ENCODE assay signal across 20 cellular contexts in the genomic region with DNA sequence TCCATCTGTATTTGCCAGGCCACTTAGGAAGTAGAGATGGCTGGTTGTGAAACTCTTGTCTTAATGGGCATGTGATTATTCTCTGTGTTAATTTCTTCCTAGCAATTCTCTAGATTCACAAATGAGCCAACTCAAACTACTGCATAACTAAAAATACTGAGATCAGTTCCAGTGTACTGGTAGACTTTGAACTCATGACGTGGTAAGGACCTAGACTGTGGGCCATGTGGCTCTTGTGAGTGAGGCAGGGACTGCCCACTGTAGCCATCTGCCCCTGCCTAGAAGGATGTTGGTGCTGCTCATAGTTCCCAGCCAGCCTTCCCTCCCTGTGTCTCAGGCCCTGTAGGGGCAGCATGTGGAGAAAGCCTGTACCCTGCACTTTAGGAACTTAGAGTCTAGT. TPM values are rescaled to one million over a fixed set of nuclear protein-coding genes. Genes with fewer than 3 reads are reported as not detected.
DNase-seq lines count a peak whose midpoint lies in the region; ATAC-seq, FAIRE-seq and TF ChIP-seq lines count a peak whose summit lies in the region.
"Had no signal": no experiment of that assay in that cellular context is flagged by ENCODE, and none has a peak within 500 bp of the region (broad histone marks: within the 10 kb centered on the region; RNA-seq: fewer than 3 reads in every experiment).

No MANE protein-coding gene starts in this region.

- H2AFZ ChIP-seq in osteoblast (ENCODE audit: low read length): no peak overlapping the region

- H3K79me2 ChIP-seq in osteoblast (ENCODE audit: insufficient read depth, low read length): peaks cover 33% of the 10 kb centered on the region

- peak overlapping the region; percentile 67 for H3K4me2 ChIP-seq in osteoblast (ENCODE audit: insufficient read depth, low read length)

- no peak overlapping the region for H3K9ac ChIP-seq in kidney (ENCODE audit: low read length in 2 of 2)

- TF ChIP-seq CTCF in left ventricle myocardium inferior (IDR thresholded peaks at IDR 0.05; ENCODE audit: borderline replicate concordance) (no peak), kidney (IDR thresholded peaks at IDR 0.05; ENCODE audit: borderline replicate concordance, extremely low read depth, insufficient read depth) (no peak), osteoblast (IDR thresholded peaks at IDR 0.05; ENCODE audit: extremely low read depth, low read depth, low read length) (no peak)

- FAIRE-seq in kidney (lab: Jason Lieb, UNC): no peak

- H3K9me3 ChIP-seq in left ventricle myocardium inferior (replicated peaks) (no peaks in the 10 kb centered on the region), kidney (ENCODE audit: control insufficient read depth in 1 of 2, low read length in 2 of 2) (no peaks in the 10 kb centered on the region), osteoblast (ENCODE audit: low read depth, low read length) (no peaks in the 10 kb centered on the region)
- H3K9me3 ChIP-seq: upper lobe of right lung had no signal

- peak overlapping the region; percentile 71 for H3K27ac ChIP-seq in left ventricle myocardium inferior (replicated peaks)
- peak overlapping the region; percentile 64 to 80 for H3K27ac ChIP-seq in kidney (ENCODE audit: low read depth in 2 of 2, low read length in 2 of 2)
- peak overlapping the region; percentile 79 for H3K27ac ChIP-seq in osteoblast (ENCODE audit: low read depth, low read length)
- H3K27ac ChIP-seq: upper lobe of right lung had no signal

- intact Hi-C loops in left ventricle myocardium inferior (cut with micrococcal nuclease): no loop called here
- intact Hi-C loops in left cardiac atrium (cut with DNase I): loop anchor here in 1 of 2 donors (5.0 kb wide), 1 partner anchor 40 kb away; no protein-coding TSS in a partner anchor
- intact Hi-C loops in kidney (cut with DNase I): no loop called here

- H3K4me3 ChIP-seq in left ventricle myocardium inferior (no peak overlapping the region), kidney (ENCODE audit: low read length in 2 of 2) (no peak overlapping the region), osteoblast (ENCODE audit: insufficient read depth, low read length) (no peak overlapping the region)
- H3K4me3 ChIP-seq: upper lobe of right lung had no signal

- H3K4me1 ChIP-seq in left ventricle myocardium inferior: peaks cover 91% of the 10 kb centered on the region
- peaks cover 64 to 68% of the 10 kb centered on the region in 2 donors for H3K4me1 ChIP-seq in kidney (ENCODE audit: control insufficient read depth in 1 of 2, insufficient read depth in 1 of 2, low read depth in 1 of 2, low read length in 2 of 2)
- peaks cover 43% of the 10 kb centered on the region for H3K4me1 ChIP-seq in osteoblast (ENCODE audit: insufficient read depth, low read length)

- ATAC-seq in left cardiac atrium: no peak
- ATAC-seq in GM19328 (IDR thresholded peaks at IDR 0.05; ENCODE audit: unreplicated experiment): no peak
- no peak for ATAC-seq in GM19397 (IDR thresholded peaks at IDR 0.05; ENCODE audit: unreplicated experiment)
- ATAC-seq: T-helper 17 cell, upper lobe of right lung had no signal

- peaks cover 11% of the 10 kb centered on the region for H4K20me1 ChIP-seq in osteoblast (ENCODE audit: insufficient read depth, low read length)

- DNase-seq in left ventricle myocardium inferior: no peak
- DNase-seq in left cardiac atrium: no peak
- no peak for DNase-seq in kidney
- no peak for DNase-seq in osteoblast (ENCODE audit: insufficient read length, low spot score, missing footprints)
- DNase-seq in iPS-NIHi11 (ENCODE audit: low spot score): no peak
- DNase-seq in stimulated activated CD4-positive, alpha-beta T cell treated with anti-CD3 and anti-CD28 coated beads, Interleukin-4, amount 100 ng/mL, for 4 hours: no peak
- DNase-seq: activated CD8-positive, alpha-beta T cell treated with anti-CD3 and anti-CD28 coated beads for 36 hours; activated naive CD8-positive, alpha-beta T cell treated with anti-CD3 and anti-CD28 coated beads, Interleukin-2, amount 10 ng/mL, durations not matched to agents 7 days and 5 days; CD4-positive, CD25-positive, alpha-beta regulatory T cell; central memory CD4-positive, alpha-beta T cell; DMS79; kidney glomerular epithelial cell; naive B cell; NCI-H2227 treated with DMSO at 0.1 percent for 48 hours; posterior cingulate gyrus; stimulated activated naive CD4-positive, alpha-beta T cell; T-helper 17 cell; upper lobe of right lung had no signal

- H3K27me3 ChIP-seq in left ventricle myocardium inferior (ENCODE audit: low read depth) (no peaks in the 10 kb centered on the region), osteoblast (ENCODE audit: insufficient read depth, low read length) (no peaks in the 10 kb centered on the region)
- H3K27me3 ChIP-seq: upper lobe of right lung had no signal

- H3K36me3 ChIP-seq in left ventricle myocardium inferior (no peaks in the 10 kb centered on the region), kidney (ENCODE audit: control insufficient read depth in 1 of 2, insufficient read depth in 2 of 2, low read length in 2 of 2) (no peaks in the 10 kb centered on the region), osteoblast (ENCODE audit: insufficient read depth, low read length) (no peaks in the 10 kb centered on the region)
- H3K36me3 ChIP-seq: upper lobe of right lung had no signal

RNA-seq across cellular contexts. Expression of gene CYSTM1, which starts 47.4 kb away (rescaled TPM):
- total RNA-seq in left ventricle myocardium inferior: 93.3 TPM
- total RNA-seq in left cardiac atrium: 10 to 100 TPM; 61.7 to 74.6 TPM
- total RNA-seq in kidney: 157 TPM
- 485 TPM for polyA plus RNA-seq in kidney (ENCODE audit: insufficient read depth, low read depth, low replicate concordance)
- total RNA-seq in osteoblast: 24.2 and 27.9 TPM in 2 replicates
